In the genomic region with DNA sequence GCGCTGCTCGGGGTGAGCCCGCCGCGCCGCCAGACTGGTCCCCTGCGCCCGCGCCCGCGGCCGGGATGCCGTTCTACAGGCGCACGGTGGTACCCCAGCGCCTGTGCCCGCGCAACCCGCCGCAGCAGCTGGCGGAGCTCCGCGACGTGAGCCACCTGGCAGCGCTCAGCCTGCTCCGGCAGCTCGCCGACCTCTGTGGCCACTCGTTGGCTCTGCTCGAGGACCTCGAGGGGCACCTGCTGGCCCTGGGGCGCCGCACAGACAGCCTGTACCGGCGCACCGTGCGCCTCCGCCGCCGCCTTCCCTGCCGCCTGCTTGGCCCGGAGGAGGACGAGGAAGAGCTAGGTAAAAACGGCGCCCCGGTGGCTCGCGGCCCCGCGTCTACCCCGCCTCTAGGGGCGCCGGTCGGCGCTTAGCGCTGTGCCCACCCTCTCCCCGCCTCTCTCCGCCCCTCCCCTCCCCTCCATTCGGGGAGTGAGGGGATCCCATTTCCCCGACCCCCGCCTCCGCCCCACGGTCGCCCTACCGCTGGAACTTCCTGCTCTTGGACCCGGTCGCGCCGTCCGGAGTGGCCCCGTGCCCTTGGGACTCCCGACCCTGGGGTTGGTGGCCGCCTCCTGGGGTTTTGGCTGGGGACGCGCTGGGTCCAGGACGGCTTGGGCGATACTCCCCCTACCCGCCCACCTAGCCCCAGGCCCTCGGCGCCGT, we compare ENCODE assay signal across 8 cellular contexts. TPM values are rescaled to one million over a fixed set of nuclear protein-coding genes. Genes with fewer than 3 reads are reported as not detected.
DNase-seq lines count a peak whose midpoint lies in the region; ATAC-seq, FAIRE-seq and TF ChIP-seq lines count a peak whose summit lies in the region.

No MANE protein-coding gene starts in this region.

- FAIRE-seq in pancreas (lab: Jason Lieb, UNC) (no peak), frontal cortex (lab: Jason Lieb, UNC) (no peak)

- ATAC-seq in Right ventricle myocardium inferior (peak; percentile 54), pancreas (peak; percentile 38 to 91 (median 72))
- peak; percentile 76 for ATAC-seq in activated CD8-positive, alpha-beta memory T cell treated with anti-CD3 and anti-CD28 coated beads, Interleukin-2, amount 10 ng/mL, durations not matched to agents 7 days and 5 days

- peaks cover 0 to 35% (median 2%) of the 10 kb centered on the region in 4 donors for H3K27me3 ChIP-seq in pancreas

- no peaks in the 10 kb centered on the region for H3K36me3 ChIP-seq in pancreas

- 1 to 25% methylated on average over 55 to 81 of the region's 81 CpGs for WGBS in pancreas, 2 donors

- H3K4me3 ChIP-seq in fibroblast of mammary gland (ENCODE audit: control insufficient read depth, low read depth, low read length) (peak overlapping the region; percentile 42), pancreas (peak overlapping the region; percentile 10 to 42 (median 18))

- no peaks in the 10 kb centered on the region for H3K9me3 ChIP-seq in pancreas

- H3K4me3 Mint-ChIP-seq in activated CD8-positive, alpha-beta memory T cell treated with anti-CD3 and anti-CD28 coated beads, Interleukin-2, amount 10 ng/mL, durations not matched to agents 7 days and 5 days, result no peak overlapping the region

- no peak for DNase-seq in Right ventricle myocardium inferior (ENCODE audit: missing footprints)
- DNase-seq in cardiac septum (ENCODE audit: low spot score), result no peak
- peak; percentile 41 for DNase-seq in activated CD8-positive, alpha-beta memory T cell treated with anti-CD3 and anti-CD28 coated beads, Interleukin-2, amount 10 ng/mL, durations not matched to agents 7 days and 5 days
- no peak for DNase-seq in fibroblast of mammary gland (ENCODE audit: low read depth)
- peak in 5 of 6 donors; percentile 11 to 75 (median 22) for DNase-seq in pancreas
- DNase-seq in DMS153 treated with DMSO at 0.1 percent for 48 hours (lab: John Stamatoyannopoulos, UW; ENCODE audit: unreplicated experiment), result no peak
- no peak for DNase-seq in NCI-H774 (lab: John Stamatoyannopoulos, UW)
- DNase-seq in frontal cortex (ENCODE audit: low spot score in 2 of 2), result no peak

- CTCF ChIA-PET in activated CD8-positive, alpha-beta memory T cell treated with anti-CD3 and anti-CD28 coated beads, Interleukin-2, amount 10 ng/mL, durations not matched to agents 7 days and 5 days (lab: Charles Lee), result interaction anchor here (0.8 kb wide), 1 partner anchor 15 kb away, joined by 3 read pairs; no protein-coding TSS in a partner anchor

- no peaks in the 10 kb centered on the region for H3K9me3 Mint-ChIP-seq in activated CD8-positive, alpha-beta memory T cell treated with anti-CD3 and anti-CD28 coated beads, Interleukin-2, amount 10 ng/mL, durations not matched to agents 7 days and 5 days (ENCODE audit: low read depth)

- peaks cover 57% of the 10 kb centered on the region for H3K27me3 Mint-ChIP-seq in activated CD8-positive, alpha-beta memory T cell treated with anti-CD3 and anti-CD28 coated beads, Interleukin-2, amount 10 ng/mL, durations not matched to agents 7 days and 5 days

- H3K36me3 Mint-ChIP-seq in activated CD8-positive, alpha-beta memory T cell treated with anti-CD3 and anti-CD28 coated beads, Interleukin-2, amount 10 ng/mL, durations not matched to agents 7 days and 5 days, result no peaks in the 10 kb centered on the region

- no peak overlapping the region for H3K27ac ChIP-seq in pancreas

- no peak overlapping the region for H3K27ac Mint-ChIP-seq in activated CD8-positive, alpha-beta memory T cell treated with anti-CD3 and anti-CD28 coated beads, Interleukin-2, amount 10 ng/mL, durations not matched to agents 7 days and 5 days

- intact Hi-C loops in Right ventricle myocardium inferior (cut with DNase I), result loop anchor here (10.0 kb wide), 1 partner anchor 214 kb away; no protein-coding TSS in a partner anchor
- intact Hi-C loops in cardiac septum (cut with DNase I), result loop anchor here (5.0 to 10.0 kb wide), 2 partner anchors 86 to 214 kb away; no protein-coding TSS in a partner anchor
- intact Hi-C loops in pancreas (cut with DNase I), result no loop called here

- TF ChIP-seq CTCF in fibroblast of mammary gland (conservative IDR thresholded peaks at IDR 0.05; ENCODE audit: control insufficient read depth, insufficient read depth, low read depth, low read length) (no peak), pancreas (IDR thresholded peaks at IDR 0.05) (no peak)

- H3K4me1 ChIP-seq in pancreas, result no peaks in the 10 kb centered on the region

- no peaks in the 10 kb centered on the region for H3K4me1 Mint-ChIP-seq in activated CD8-positive, alpha-beta memory T cell treated with anti-CD3 and anti-CD28 coated beads, Interleukin-2, amount 10 ng/mL, durations not matched to agents 7 days and 5 days

RNA-seq across cellular contexts. Expression of a gene that starts 0.5 kb away (rescaled TPM):
- total RNA-seq in Right ventricle myocardium inferior (5.7 TPM), cardiac septum (6.7 TPM), pancreas (1 to 10 TPM in 3 of 6 donors, under 1 TPM in 3; 0.91 to 3.9 (median 1.0) TPM), frontal cortex (0.82 TPM)
- total RNA-seq in activated CD8-positive, alpha-beta memory T cell treated with anti-CD3 and anti-CD28 coated beads, Interleukin-2, amount 10 ng/mL, durations not matched to agents 7 days and 5 days, result 1 to 10 TPM in 1 of 2 experiments, under 1 TPM in 1; 0.45 to 2.2 TPM
- polyA plus RNA-seq in pancreas, result under 1 TPM; 0.59 to 0.68 TPM

Comparison
In these comparisons a context has a peak if more than half of its experiments do, and no peak if none do; other contexts are left out.
1. DNase-seq: peak in activated CD8-positive, alpha-beta memory T cell treated with anti-CD3 and anti-CD28 coated beads, Interleukin-2, amount 10 ng/mL, durations not matched to agents 7 days and 5 days (single experiment) and pancreas (5 of 6); none in Right ventricle myocardium inferior (single experiment), cardiac septum (single experiment), fibroblast of mammary gland (single experiment), DMS153 treated with DMSO at 0.1 percent for 48 hours (single experiment), NCI-H774 (single experiment) and frontal cortex (0 of 2).
2. intact Hi-C loops: an anchor here in Right ventricle myocardium inferior (10.0 kb wide) and cardiac septum (5.0 to 10.0 kb wide); none called in pancreas.
3. Peak in every context shown above with its lines, with median percentiles within 50 percentile points of each other: ATAC-seq.